8 cellular contexts compared by ENCODE assay signal in the genomic region with DNA sequence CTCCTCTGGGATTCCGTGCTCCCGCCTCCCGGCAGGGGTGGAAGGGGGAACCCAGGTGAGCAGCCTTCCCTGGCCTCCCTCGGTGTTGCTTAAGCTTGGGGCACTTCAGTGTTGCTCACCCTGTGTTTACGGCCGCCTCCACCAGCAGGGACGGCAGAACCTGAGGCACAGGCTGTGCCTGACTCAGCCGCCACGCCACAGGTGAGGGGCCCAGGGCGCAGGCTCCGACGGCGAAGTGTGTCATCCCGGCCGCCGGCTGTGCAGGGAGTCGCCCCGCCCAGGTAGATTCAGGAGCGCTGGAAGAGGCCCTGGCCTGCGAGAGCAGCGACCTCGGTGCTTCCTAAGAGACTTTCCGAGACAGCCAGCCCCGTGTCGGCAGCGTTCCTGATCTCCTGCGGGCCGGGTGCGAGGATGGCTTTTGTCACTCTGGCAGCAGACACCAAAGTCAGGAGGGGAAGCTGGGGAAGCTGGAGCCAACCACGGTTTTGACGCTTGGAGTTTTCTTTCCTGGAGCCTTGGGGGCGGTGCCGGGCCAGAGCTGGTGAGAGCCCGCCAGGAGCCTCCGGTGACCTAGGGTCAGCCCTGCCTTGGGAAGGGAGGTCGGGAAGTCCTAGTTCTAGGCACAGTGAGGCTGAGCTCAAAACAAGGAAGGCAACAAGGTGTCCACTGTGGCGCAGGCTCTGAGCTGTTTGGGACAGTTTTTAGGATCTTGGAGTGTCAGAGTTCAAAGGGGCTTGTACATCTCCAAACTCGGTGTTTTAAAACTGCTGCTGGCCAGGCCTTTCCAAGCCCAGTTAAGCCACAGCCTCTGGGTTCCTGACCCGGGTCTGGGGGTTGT. TPM values are rescaled to one million over a fixed set of nuclear protein-coding genes. Genes with fewer than 3 reads are reported as not detected.
DNase-seq lines count a peak whose midpoint lies in the region; ATAC-seq and TF ChIP-seq lines count a peak whose summit lies in the region.

No MANE protein-coding gene starts in this region.

- H3K9me3 ChIP-seq in BLaER1 = no peaks in the 10 kb centered on the region
- H3K9me3 ChIP-seq in fibroblast of lung (ENCODE audit: control insufficient read depth, insufficient read depth, low read depth, low read length) = no peaks in the 10 kb centered on the region

- H3K27me3 ChIP-seq in BLaER1 = no peaks in the 10 kb centered on the region
- H3K27me3 ChIP-seq in fibroblast of lung (ENCODE audit: control insufficient read depth, insufficient read depth, low read length) = no peaks in the 10 kb centered on the region
- H3K27me3 ChIP-seq in rectal smooth muscle tissue (ENCODE audit: control insufficient read depth, insufficient read depth, low read length) = no peaks in the 10 kb centered on the region

- no peak for ATAC-seq in GM19328 (IDR thresholded peaks at IDR 0.05; ENCODE audit: unreplicated experiment)

- DNase-seq in KG1 (lab: John Stamatoyannopoulos, UW) (peak; percentile 83), fibroblast of lung (ENCODE audit: low read depth in 2 of 2) (no peak), NCI-H1436 treated with DMSO at 0.1 percent for 48 hours (lab: John Stamatoyannopoulos, UW) (no peak), NCI-H1436 (lab: John Stamatoyannopoulos, UW) (no peak)
- peak; percentile 46 to 52 for DNase-seq in activated CD8-positive, alpha-beta memory T cell treated with anti-CD3 and anti-CD28 coated beads for 4 hours (ENCODE audit: low read depth in 2 of 2)

- H3K27ac ChIP-seq in BLaER1 (peak overlapping the region; percentile 75), fibroblast of lung (ENCODE audit: insufficient read depth, low read length) (no peak overlapping the region), rectal smooth muscle tissue (ENCODE audit: low read depth, low read length) (peak overlapping the region; percentile 50)

- no peak for TF ChIP-seq CTCF in fibroblast of lung (conservative IDR thresholded peaks at IDR 0.05 in 1 of 2, IDR thresholded peaks at IDR 0.05 in 1 of 2; ENCODE audit: low read depth in 1 of 2, low read length in 2 of 2)

- H3K4me1 ChIP-seq in BLaER1 (peaks cover 68% of the 10 kb centered on the region), fibroblast of lung (ENCODE audit: control insufficient read depth, extremely low read depth, insufficient read depth, low read length) (peaks cover 17% of the 10 kb centered on the region), rectal smooth muscle tissue (ENCODE audit: control insufficient read depth, insufficient read depth, low read length) (peaks cover 31% of the 10 kb centered on the region)

- no peak overlapping the region for H2AFZ ChIP-seq in fibroblast of lung (ENCODE audit: low read length)

- H3K4me2 ChIP-seq in BLaER1 (peak overlapping the region; percentile 97), fibroblast of lung (ENCODE audit: extremely low read depth, insufficient read depth, low read length) (peak overlapping the region; percentile 1)

- H3K9ac ChIP-seq in BLaER1 = peak overlapping the region; percentile 82
- no peak overlapping the region for H3K9ac ChIP-seq in fibroblast of lung (ENCODE audit: insufficient read depth, low read length)
- peak overlapping the region; percentile 27 for H3K9ac ChIP-seq in rectal smooth muscle tissue (ENCODE audit: low read length)

- H4K20me1 ChIP-seq in BLaER1 (peaks cover 66% of the 10 kb centered on the region), fibroblast of lung (ENCODE audit: control insufficient read depth, extremely low read depth, insufficient read depth, low read length) (no peaks in the 10 kb centered on the region)

- peaks cover 3% of the 10 kb centered on the region for H3K79me2 ChIP-seq in fibroblast of lung (ENCODE audit: control insufficient read depth, insufficient read depth, low read length)

- H3K4me3 ChIP-seq in BLaER1 (peak overlapping the region; percentile 76), fibroblast of lung (replicated peaks in 1 of 4; ENCODE audit: control extremely low read depth in 1 of 4, insufficient read depth in 1 of 4, low read depth in 3 of 4, low read length in 4 of 4) (no peak overlapping the region), rectal smooth muscle tissue (ENCODE audit: low read length) (peak overlapping the region; percentile 52)

- H3K36me3 ChIP-seq in BLaER1 (peaks cover 25% of the 10 kb centered on the region), fibroblast of lung (ENCODE audit: control insufficient read depth, insufficient read depth, low read length) (no peaks in the 10 kb centered on the region), rectal smooth muscle tissue (ENCODE audit: control insufficient read depth, insufficient read depth, low read length) (no peaks in the 10 kb centered on the region)

RNA-seq across cellular contexts. Expression of a gene that starts 2.1 kb away (rescaled TPM):
- total RNA-seq in fibroblast of lung = 31.1 and 35.7 TPM in 2 replicates
- polyA plus RNA-seq in fibroblast of lung = 11.0 and 13.0 TPM in 2 replicates
- 17.9 and 19.8 TPM in 2 replicates for polyA plus RNA-seq in fibroblast of lung (2012)
- 16.8 and 21.8 TPM in 2 replicates for polyA minus RNA-seq in fibroblast of lung (ENCODE audit: low replicate concordance)

Comparison
In these comparisons a context has a peak if more than half of its experiments do, and no peak if none do; other contexts are left out.
1. H3K4me3 ChIP-seq: peak in BLaER1 (single experiment) and rectal smooth muscle tissue (single experiment); none in fibroblast of lung (0 of 4).
2. DNase-seq: peak in KG1 (single experiment) and activated CD8-positive, alpha-beta memory T cell treated with anti-CD3 and anti-CD28 coated beads for 4 hours (2 of 2); none in fibroblast of lung (0 of 2), NCI-H1436 treated with DMSO at 0.1 percent for 48 hours (single experiment) and NCI-H1436 (single experiment).